In the genomic region with DNA sequence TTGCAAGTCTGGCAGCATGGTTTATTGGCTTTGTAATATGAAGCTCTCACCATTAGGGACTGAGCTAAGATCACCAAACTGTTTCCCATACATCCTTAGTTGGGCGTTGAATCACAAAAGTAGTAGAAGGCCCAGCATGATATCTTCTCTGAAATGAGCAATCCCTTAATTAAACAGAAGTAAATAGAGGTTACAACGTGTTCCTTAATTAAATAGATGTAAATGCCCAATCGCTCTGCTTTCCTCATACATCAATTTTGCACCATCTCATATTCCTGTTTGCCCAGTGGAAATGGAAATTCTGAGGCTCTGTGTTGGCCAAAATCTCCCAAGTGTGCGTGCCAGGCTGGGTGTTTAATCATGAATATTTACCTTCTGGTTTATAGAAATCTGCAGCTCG, we compare ENCODE assay signal across 26 cellular contexts.
A peak's percentile ranks its signal among the peaks of the same experiment; 100 is the strongest.
DNase-seq lines count a peak whose midpoint lies in the region; ATAC-seq, FAIRE-seq and TF ChIP-seq lines count a peak whose summit lies in the region.
"Had no signal": no experiment of that assay in that cellular context is flagged by ENCODE, and none has a peak within 500 bp of the region (broad histone marks: within the 10 kb centered on the region; RNA-seq: fewer than 3 reads in every experiment).

No MANE protein-coding gene starts in this region.

- no peaks in the 10 kb centered on the region for H3K23me2 ChIP-seq in H1 (ENCODE audit: low read depth, low read length)

- H3K27me3 ChIP-seq in GM23338 (ENCODE audit: insufficient read depth) (no peaks in the 10 kb centered on the region), H1 (replicated peaks in 1 of 4; ENCODE audit: control insufficient read depth in 3 of 4, extremely low read depth in 1 of 4, insufficient read depth in 3 of 4, low read length in 3 of 4) (no peaks in the 10 kb centered on the region), right atrium auricular region (no peaks in the 10 kb centered on the region)
- H3K27me3 ChIP-seq: SJCRH30 had no signal

- H3K4me1 Mint-ChIP-seq in GM23338 = peaks cover 12% of the 10 kb centered on the region
- H3K4me1 Mint-ChIP-seq: B cell; CD14-positive monocyte; CD8-positive, alpha-beta memory T cell had no signal

- no peak overlapping the region for H4K5ac ChIP-seq in H1 (ENCODE audit: insufficient read length, low read depth, low read length)

- H3K9me3 Mint-ChIP-seq in GM23338 = no peaks in the 10 kb centered on the region
- H3K9me3 Mint-ChIP-seq: CD8-positive, alpha-beta memory T cell had no signal

- H3K4me3 Mint-ChIP-seq in GM23338 = no peak overlapping the region
- H3K4me3 Mint-ChIP-seq: B cell; CD14-positive monocyte; CD8-positive, alpha-beta memory T cell; T-helper 17 cell had no signal

- H3K27ac Mint-ChIP-seq in GM23338 = peak overlapping the region; percentile 30; the same call in 1 of the 2 replicates
- H3K27ac Mint-ChIP-seq: B cell; CD8-positive, alpha-beta memory T cell; T-helper 17 cell had no signal

- H3K79me1 ChIP-seq in H1 (ENCODE audit: low read depth, low read length) = no peaks in the 10 kb centered on the region

- no peak overlapping the region for H3K4me3 ChIP-seq in GM23338
- H3K4me3 ChIP-seq in H1 (ENCODE audit: extremely low read depth in 1 of 4, insufficient read depth in 2 of 4, low read depth in 3 of 4, low read length in 4 of 4) = no peak overlapping the region
- H3K4me3 ChIP-seq in right atrium auricular region = no peak overlapping the region
- H3K4me3 ChIP-seq: SJCRH30 had no signal

- H3K27me3 Mint-ChIP-seq in GM23338 (ENCODE audit: insufficient read depth, low read depth, poor library complexity) = peaks cover 2% of the 10 kb centered on the region

- FAIRE-seq in H1 (lab: Jason Lieb, UNC) = no peak
- FAIRE-seq: GM19239, H54, HepG2 had no signal

- H2BK20ac ChIP-seq in H1 (ENCODE audit: low read length) = no peak overlapping the region

- CTCF ChIA-PET in H1 (lab: Charles Lee; ENCODE audit: partially characterized antibody) = interaction anchor here (0.9 to 1.9 kb wide), 3 partner anchors 21 to 155 kb away, joined by 3 to 4 read pairs (median 4); no protein-coding TSS in a partner anchor

- no peak overlapping the region for H4K91ac ChIP-seq in H1 (replicated peaks; ENCODE audit: insufficient read length, low read length)

- DNase-seq in GM23338 (ENCODE audit: low spot score) (no peak), NCI-H69 (lab: John Stamatoyannopoulos, UW) (peak; percentile 98), H1 (ENCODE audit: low read depth in 1 of 2, low spot score in 2 of 2) (no peak), SHP77 treated with DMSO at 0.1 percent for 48 hours (lab: John Stamatoyannopoulos, UW) (no peak), NCI-H748 treated with DMSO at 0.1 percent for 48 hours (lab: John Stamatoyannopoulos, UW) (no peak), right atrium auricular region (ENCODE audit: low spot score) (no peak)
- DNase-seq: Calu3; CD8-positive, alpha-beta memory T cell; DMS79 treated with DMSO at 0.1 percent for 48 hours; Karpas-422; NCI-H1092 treated with DMSO at 0.1 percent for 48 hours; NCI-H1436; NCI-H1930; NCI-H2171; NCI-H526; NK-92 treated with Interleukin-12 subunit alpha and Interleukin-12 subunit beta, amount 100 ng/mL, for 24 hours; PC-3; SJCRH30; T-helper 17 cell had no signal

- no peak overlapping the region for H3K4me2 ChIP-seq in GM23338
- no peak overlapping the region for H3K4me2 ChIP-seq in H1 (ENCODE audit: insufficient read depth in 1 of 2, low read depth in 2 of 2, low read length in 2 of 2)

- H3K23ac ChIP-seq in H1 (ENCODE audit: insufficient read length) = no peak overlapping the region

- no peaks in the 10 kb centered on the region for H3F3A ChIP-seq in GM23338 (replicated peaks; ENCODE audit: low read depth)

- H2BK5ac ChIP-seq in H1 (ENCODE audit: low read depth, low read length) = no peak overlapping the region

- WGBS in H1 (ENCODE audit: extremely low coverage in 1 of 2, insufficient coverage in 1 of 2, insufficient read length in 1 of 2, insufficient replicate concordance in 2 of 2, low coverage in 1 of 2, low lambda C conversion rate in 2 of 2, missing lambda C conversion rate in 1 of 2), 2 experiments = 76% methylated on average over 5 of the region's 5 CpGs; no CpG with 5 or more reads in 1 of the 2 experiments

- H3K18ac ChIP-seq in H1 (ENCODE audit: extremely low read depth, low read length) = no peak overlapping the region

- H4K20me1 ChIP-seq in GM23338 (replicated peaks; ENCODE audit: insufficient read depth) (no peaks in the 10 kb centered on the region), H1 (replicated peaks in 1 of 2; ENCODE audit: control insufficient read depth in 1 of 2, insufficient read depth in 2 of 2, low read length in 2 of 2) (peaks cover 0 to 1% of the 10 kb centered on the region in 2 experiments)

- no peak for TF ChIP-seq EP300 in H1 (IDR thresholded peaks at IDR 0.05; ENCODE audit: borderline replicate concordance in 1 of 2, low read depth in 2 of 2, low read length in 2 of 2)

- H3K36me3 ChIP-seq in GM23338 (ENCODE audit: insufficient read depth) = no peaks in the 10 kb centered on the region
- no peaks in the 10 kb centered on the region for H3K36me3 ChIP-seq in H1 (ENCODE audit: control insufficient read depth in 2 of 4, insufficient read depth in 4 of 4, low read length in 3 of 4)
- H3K36me3 ChIP-seq in right atrium auricular region = no peaks in the 10 kb centered on the region
- H3K36me3 ChIP-seq: SJCRH30 had no signal

- H3K9me2 ChIP-seq in GM23338 (ENCODE audit: insufficient read depth) = peaks cover 9% of the 10 kb centered on the region; the same call in 1 of the 2 replicates

- H3K79me2 ChIP-seq in GM23338 (replicated peaks; ENCODE audit: insufficient read depth) (no peaks in the 10 kb centered on the region), H1 (ENCODE audit: control insufficient read depth in 1 of 2, insufficient read depth in 2 of 2, low read length in 2 of 2) (no peaks in the 10 kb centered on the region)

- H2BK15ac ChIP-seq in H1 (ENCODE audit: low read length) = no peak overlapping the region

- H3K4me1 ChIP-seq in GM23338 (ENCODE audit: insufficient read depth) = 0 out of 2 replicates have a peak, but pooled peaks cover 10% of the 10 kb centered on the region
- H3K4me1 ChIP-seq in H1 (replicated peaks in 1 of 4; ENCODE audit: control insufficient read depth in 3 of 4, insufficient read depth in 4 of 4, low read length in 3 of 4) = no peaks in the 10 kb centered on the region
- no peaks in the 10 kb centered on the region for H3K4me1 ChIP-seq in right atrium auricular region
- H3K4me1 ChIP-seq: SJCRH30 had no signal

- ATAC-seq in GM23338 = no peak
- ATAC-seq: HepG2, PC-3, SK-N-SH treated with all-trans-retinoic acid at 6 μM for 48 hours, T-helper 17 cell had no signal

- H3K9ac ChIP-seq in H1 (replicated peaks in 1 of 4; ENCODE audit: extremely low read depth in 1 of 4, low read depth in 3 of 4, low read length in 3 of 4) = no peak overlapping the region

- no peak for TF ChIP-seq POLR2A in H1 (IDR thresholded peaks at IDR 0.05; ENCODE audit: control extremely low read depth in 1 of 2, low read depth in 2 of 2, low read length in 2 of 2)

- H3K14ac ChIP-seq in H1 (ENCODE audit: insufficient read length) = no peak overlapping the region

- no peak for TF ChIP-seq RAD21 in H1 (IDR thresholded peaks at IDR 0.05 in 1 of 2, conservative IDR thresholded peaks at IDR 0.05 in 1 of 2; ENCODE audit: low read depth in 2 of 2, low read length in 2 of 2)

- H3K27ac ChIP-seq in C4-2B (peak overlapping the region; percentile 93), GM23338 (ENCODE audit: low read depth) (no peak overlapping the region), H1 (ENCODE audit: low read depth, low read length) (no peak overlapping the region), right atrium auricular region (no peak overlapping the region)
- H3K27ac ChIP-seq: SJCRH30 had no signal

- H2AFZ ChIP-seq in GM23338 (no peak overlapping the region), H1 (ENCODE audit: low read length) (no peak overlapping the region)

- no peaks in the 10 kb centered on the region for H3K9me3 ChIP-seq in H1 (ENCODE audit: insufficient read depth in 2 of 2, low read depth in 1 of 2, low read length in 1 of 2)
- H3K9me3 ChIP-seq in right atrium auricular region = no peaks in the 10 kb centered on the region
- H3K9me3 ChIP-seq: SJCRH30 had no signal

- no peak overlapping the region for H2BK120ac ChIP-seq in H1 (replicated peaks; ENCODE audit: low read depth, low read length)

- TF ChIP-seq CTCF in C4-2B (conservative IDR thresholded peaks at IDR 0.05) (no peak), GM23338 (conservative IDR thresholded peaks at IDR 0.05; ENCODE audit: low read depth in 2 of 2) (no peak), H1 (IDR thresholded peaks at IDR 0.05; ENCODE audit: control extremely low read depth in 1 of 3, insufficient read depth in 1 of 3, low read depth in 1 of 3, low read length in 3 of 3) (no peak), right atrium auricular region (IDR thresholded peaks at IDR 0.05) (no peak)

- H3K36me3 Mint-ChIP-seq in GM23338 (ENCODE audit: low read depth) = no peaks in the 10 kb centered on the region
- H3K36me3 Mint-ChIP-seq: CD14-positive monocyte; CD8-positive, alpha-beta memory T cell had no signal

- H3K4ac ChIP-seq in H1 (replicated peaks; ENCODE audit: insufficient read length, low read depth, low read length) = no peak overlapping the region

- POLR2A ChIA-PET in H1 (lab: Charles Lee; ENCODE audit: partially characterized antibody) = no interaction called here

- H4K8ac ChIP-seq in H1 (ENCODE audit: extremely low read depth, insufficient read depth, low read length) = no peak overlapping the region

- H3K56ac ChIP-seq in H1 (replicated peaks; ENCODE audit: insufficient read length, low read depth, low read length) = no peak overlapping the region

- no peak overlapping the region for H2BK12ac ChIP-seq in H1 (ENCODE audit: low read depth, low read length)

- no peak overlapping the region for H2AK5ac ChIP-seq in H1 (ENCODE audit: low read depth, low read length)

TF ChIP-seq in GM23338, 12 proteins besides CTCF, POLR2A, EP300 and RAD21 (continues in another document):
- TF ChIP-seq CREB1 (CRISPR knock-in tag; IDR thresholded peaks at IDR 0.05; ENCODE audit: low read depth) (no peak), EZH2phosphoT487 (IDR thresholded peaks at IDR 0.05; ENCODE audit: unreplicated experiment) (no peak), EZH2 (IDR thresholded peaks at IDR 0.05; ENCODE audit: low read depth, unreplicated experiment) (no peak), ZNF114 (CRISPR knock-in tag; IDR thresholded peaks at IDR 0.05) (no peak), STAT1 (IDR thresholded peaks at IDR 0.05; ENCODE audit: unreplicated experiment) (no peak), NANOG (IDR thresholded peaks at IDR 0.05; ENCODE audit: borderline replicate concordance) (no peak)

TF ChIP-seq in H1, 55 proteins besides CTCF, POLR2A, EP300 and RAD21:
- no peak for TF ChIP-seq TCF12 (IDR thresholded peaks at IDR 0.05; ENCODE audit: low read depth, low read length)
- 0 out of 2 replicates have a peak, but pooled peaks have one; percentile 17 for TF ChIP-seq SRF (IDR thresholded peaks at IDR 0.05; ENCODE audit: low read depth, low read length)
